In the genomic region with DNA sequence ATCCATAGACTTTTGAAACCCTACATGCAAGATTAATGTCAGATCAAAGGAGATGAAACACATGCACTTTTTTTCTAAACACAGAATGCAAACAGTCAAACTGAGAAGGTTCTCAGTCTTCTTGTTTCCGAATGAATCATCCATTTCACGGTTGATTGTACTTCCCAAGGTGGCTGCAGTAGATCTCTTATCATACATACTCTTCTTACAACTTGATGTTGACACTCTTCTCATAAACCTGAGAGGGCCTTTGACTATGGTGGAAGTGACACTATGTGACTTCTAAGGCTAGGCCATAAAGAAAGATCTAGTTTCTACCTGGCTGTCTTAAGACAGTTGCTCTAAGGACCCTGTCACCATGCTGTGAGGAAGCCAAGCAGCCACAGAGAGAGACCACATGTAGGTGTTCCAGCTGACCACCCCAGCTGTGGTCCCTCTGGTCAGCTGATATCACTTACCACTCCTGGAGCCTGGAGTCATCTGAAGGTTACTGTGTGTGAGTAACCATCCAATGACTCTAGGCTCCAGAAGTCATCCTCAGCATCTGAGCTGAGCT, we compare ENCODE assay signal across 11 cellular contexts.
DNase-seq lines count a peak whose midpoint lies in the region; ATAC-seq and TF ChIP-seq lines count a peak whose summit lies in the region.
"Had no signal": no experiment of that assay in that cellular context is flagged by ENCODE, and none has a peak within 500 bp of the region (broad histone marks: within the 10 kb centered on the region; RNA-seq: fewer than 3 reads in every experiment).

No MANE protein-coding gene starts in this region.

- TF ChIP-seq CTCF in GM13977 (IDR thresholded peaks at IDR 0.05; ENCODE audit: extremely low read depth, insufficient read depth, missing control alignments), result no peak
- no peak for TF ChIP-seq CTCF in esophagus squamous epithelium (IDR thresholded peaks at IDR 0.05)

- peaks cover 2% of the 10 kb centered on the region in 2 donors for H3K27me3 ChIP-seq in aorta (ENCODE audit: control insufficient read depth in 1 of 2, insufficient read depth in 2 of 2, low read length in 1 of 2)
- peaks cover 0 to 5% (median 0%) of the 10 kb centered on the region in 4 donors for H3K27me3 ChIP-seq in esophagus squamous epithelium
- H3K27me3 ChIP-seq: right lobe of liver had no signal

- H3K36me3 Mint-ChIP-seq in activated T-helper 17 cell treated with anti-CD3 and anti-CD28 coated beads, Interleukin-2, amount 50 U/mL, for 72 hours (ENCODE audit: low read depth), result no peaks in the 10 kb centered on the region

- H3K9me3 ChIP-seq in aorta (ENCODE audit: control insufficient read depth, low read length), result no peaks in the 10 kb centered on the region
- no peaks in the 10 kb centered on the region for H3K9me3 ChIP-seq in esophagus squamous epithelium
- H3K9me3 ChIP-seq: right lobe of liver, upper lobe of right lung had no signal

- no peak overlapping the region for H3K4me3 ChIP-seq in aorta (ENCODE audit: low read length in 2 of 2)
- H3K4me3 ChIP-seq in esophagus squamous epithelium, result no peak overlapping the region
- H3K4me3 ChIP-seq: right lobe of liver, upper lobe of right lung had no signal

- intact Hi-C loops in aorta (cut with DNase I) (no loop called here), esophagus squamous epithelium (cut with DNase I) (no loop called here)

- H3K27me3 Mint-ChIP-seq in activated T-helper 17 cell treated with anti-CD3 and anti-CD28 coated beads, Interleukin-2, amount 50 U/mL, for 72 hours, result peaks cover 6% of the 10 kb centered on the region

- no peaks in the 10 kb centered on the region for H3K36me3 ChIP-seq in aorta (ENCODE audit: control insufficient read depth in 1 of 2, insufficient read depth in 2 of 2, low read length in 1 of 2)
- no peaks in the 10 kb centered on the region for H3K36me3 ChIP-seq in esophagus squamous epithelium
- H3K36me3 ChIP-seq: right lobe of liver, upper lobe of right lung had no signal

- in situ Hi-C loops in GM13977 (cut with MboI; ENCODE audit: low pct_unique_long_range_greater_than_20kb, low sequenced_read_pairs, unreplicated experiment), result no loop called here

- H3K4me3 Mint-ChIP-seq in activated T-helper 17 cell treated with anti-CD3 and anti-CD28 coated beads, Interleukin-2, amount 50 U/mL, for 72 hours, result no peak overlapping the region

- no peak for TF ChIP-seq POLR2A in esophagus squamous epithelium (IDR thresholded peaks at IDR 0.05)

- DNase-seq in GM13977 (ENCODE audit: low spot score), result peak; percentile 70
- DNase-seq in aorta, result no peak
- DNase-seq in DMS153 (lab: John Stamatoyannopoulos, UW), result no peak
- no peak for DNase-seq in effector CD8-positive, alpha-beta T cell (lab: John Stamatoyannopoulos, UW)
- DNase-seq in esophagus squamous epithelium (lab: John Stamatoyannopoulos, UW), result no peak
- DNase-seq: anterior cingulate cortex, right lobe of liver, upper lobe of right lung had no signal

- ATAC-seq in GM19397 (IDR thresholded peaks at IDR 0.05; ENCODE audit: unreplicated experiment) (peak; percentile 79), HG03039 (IDR thresholded peaks at IDR 0.05; ENCODE audit: unreplicated experiment) (peak; percentile 89), aorta (ENCODE audit: low FRiP score) (no peak)
- peak; percentile 80 for ATAC-seq in activated T-helper 17 cell treated with anti-CD3 and anti-CD28 coated beads, Interleukin-2, amount 50 U/mL, for 72 hours (replicated peaks)
- ATAC-seq: right lobe of liver, upper lobe of right lung had no signal

- no peaks in the 10 kb centered on the region for H3K9me3 Mint-ChIP-seq in activated T-helper 17 cell treated with anti-CD3 and anti-CD28 coated beads, Interleukin-2, amount 50 U/mL, for 72 hours

- H3K27ac ChIP-seq in aorta (ENCODE audit: low read depth in 1 of 2, low read length in 2 of 2) (no peak overlapping the region), esophagus squamous epithelium (no peak overlapping the region)
- H3K27ac ChIP-seq: right lobe of liver, upper lobe of right lung had no signal

- peak overlapping the region; percentile 34 for H3K27ac Mint-ChIP-seq in activated T-helper 17 cell treated with anti-CD3 and anti-CD28 coated beads, Interleukin-2, amount 50 U/mL, for 72 hours

- no peaks in the 10 kb centered on the region for H3K4me1 Mint-ChIP-seq in activated T-helper 17 cell treated with anti-CD3 and anti-CD28 coated beads, Interleukin-2, amount 50 U/mL, for 72 hours

- H3K4me1 ChIP-seq in aorta (ENCODE audit: control insufficient read depth in 1 of 2, insufficient read depth in 2 of 2, low read length in 2 of 2), result no peaks in the 10 kb centered on the region
- H3K4me1 ChIP-seq in esophagus squamous epithelium, result no peaks in the 10 kb centered on the region
- H3K4me1 ChIP-seq: right lobe of liver, upper lobe of right lung had no signal

- 63 to 94% methylated on average over 2 of the region's 2 CpGs for WGBS in aorta, 2 donors
- WGBS in esophagus squamous epithelium, 2 donors, result 29 to 77% methylated on average over 2 of the region's 2 CpGs
